16 cellular contexts compared by ENCODE assay signal in genomic region chr21:41048141-41048540, GRCh38.
DNase-seq lines count a peak whose midpoint lies in the region; ATAC-seq and TF ChIP-seq lines count a peak whose summit lies in the region.
"Had no signal": no experiment of that assay in that cellular context is flagged by ENCODE, and none has a peak within 500 bp of the region (broad histone marks: within the 10 kb centered on the region; RNA-seq: fewer than 3 reads in every experiment).

No MANE protein-coding gene starts in this region.

- no peak for TF ChIP-seq CTCF in 22Rv1 (IDR thresholded peaks at IDR 0.05)
- no peak for TF ChIP-seq CTCF in VCaP (conservative IDR thresholded peaks at IDR 0.05)

- ATAC-seq in HG03045 (IDR thresholded peaks at IDR 0.05; ENCODE audit: unreplicated experiment): no peak
- ATAC-seq: A549 had no signal

- DNase-seq in COLO829 (ENCODE audit: low spot score) (peak; percentile 51), dedifferentiated amniotic fluid mesenchymal stem cell (ENCODE audit: extremely low spot score) (peak; percentile 40)
- no peak for DNase-seq in stimulated activated CD8-positive, alpha-beta memory T cell treated with anti-CD3 and anti-CD28 coated beads, Interleukin-4, amount 100 ng/mL, for 48 hours
- DNase-seq in activated CD4-positive, CD25-positive, alpha-beta regulatory T cell treated with anti-CD3 and anti-CD28 coated beads, Interleukin-2, amount 50 U/mL, for 72 hours: no peak
- DNase-seq: AML-193; CD4-positive, alpha-beta T cell; DMS153; DMS79; GF-D8; GOT3; H9 had no signal

- H3K27ac ChIP-seq in 22Rv1 (peak overlapping the region; percentile 99), VCaP (peak overlapping the region; percentile 94)
- H3K27ac ChIP-seq: A549, HL-60 had no signal

Comparison
In these comparisons a context has a peak if more than half of its experiments do, and no peak if none do; other contexts are left out.
1. DNase-seq: peak in COLO829 (single experiment) and dedifferentiated amniotic fluid mesenchymal stem cell (single experiment); none in stimulated activated CD8-positive, alpha-beta memory T cell treated with anti-CD3 and anti-CD28 coated beads, Interleukin-4, amount 100 ng/mL, for 48 hours (single experiment) and activated CD4-positive, CD25-positive, alpha-beta regulatory T cell treated with anti-CD3 and anti-CD28 coated beads, Interleukin-2, amount 50 U/mL, for 72 hours (single experiment).